Comparison of ENCODE assay signal across 30 cellular contexts in the genomic region with DNA sequence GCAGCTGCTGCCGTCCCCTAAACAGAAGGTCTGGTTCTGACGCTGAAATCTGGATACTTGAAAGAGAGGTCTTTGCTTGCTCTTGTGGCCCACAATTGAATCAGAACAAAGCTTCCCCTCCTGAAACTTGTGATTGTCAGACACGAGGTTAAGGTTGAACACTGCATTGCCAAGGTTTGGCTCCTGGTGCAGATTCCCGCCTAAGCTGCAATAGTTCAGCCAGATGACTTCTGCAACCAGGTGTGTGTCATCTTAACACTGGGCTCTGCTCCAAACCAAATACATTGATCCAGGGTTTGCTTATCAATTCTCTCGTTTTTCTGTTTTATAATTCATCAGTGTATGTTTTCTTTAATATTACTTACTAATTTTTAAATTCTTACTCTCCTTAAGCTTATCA. TPM values are rescaled to one million over a fixed set of nuclear protein-coding genes. Genes with fewer than 3 reads are reported as not detected.
"Had no signal": no experiment of that assay in that cellular context is flagged by ENCODE, and none has a peak within 500 bp of the region (broad histone marks: within the 10 kb centered on the region; RNA-seq: fewer than 3 reads in every experiment).

No MANE protein-coding gene starts in this region.

- H3K27ac ChIP-seq: adrenal gland, body of pancreas, esophagus muscularis mucosa, foreskin keratinocyte, gastrocnemius medialis, heart left ventricle had no signal

- ATAC-seq: activated CD4-positive, alpha-beta T cell treated with anti-CD3 and anti-CD28 coated beads for 36 hours; activated CD8-positive, alpha-beta T cell treated with anti-CD3 and anti-CD28 coated beads for 36 hours; activated naive CD8-positive, alpha-beta T cell treated with anti-CD3 and anti-CD28 coated beads, Interleukin-2, amount 50 U/mL, for 24 hours; activated T-cell treated with anti-CD3 and anti-CD28 coated beads, Interleukin-2, amount 50 U/mL, for 4 hours; activated T-helper 17 cell treated with anti-CD3 and anti-CD28 coated beads, Interleukin-2, amount 50 U/mL, for 72 hours; body of pancreas; effector memory CD8-positive, alpha-beta T cell; foreskin keratinocyte; gastrocnemius medialis; heart left ventricle had no signal

- H3K9me3 ChIP-seq: adrenal gland, body of pancreas, esophagus muscularis mucosa, gastrocnemius medialis, heart left ventricle had no signal

- H3K4me3 ChIP-seq: adrenal gland, body of pancreas, esophagus muscularis mucosa, gastrocnemius medialis, heart left ventricle had no signal

- DNase-seq: activated CD4-positive, alpha-beta T cell treated with anti-CD3 and anti-CD28 coated beads for 36 hours; activated CD4-positive, alpha-beta T cell treated with anti-CD3 and anti-CD28 coated beads, Interleukin-2, amount 10 ng/mL, durations not matched to agents 7 days and 5 days; activated CD4-positive, alpha-beta T cell treated with anti-CD3 and anti-CD28 coated beads, Interleukin-2, amount 50 U/mL, for 48 hours; activated CD4-positive, CD25-positive, alpha-beta regulatory T cell; activated CD4-positive, CD25-positive, alpha-beta regulatory T cell treated with anti-CD3 and anti-CD28 coated beads, Interleukin-2, amount 50 U/mL, for 72 hours; activated CD8-positive, alpha-beta memory T cell treated with anti-CD3 and anti-CD28 coated beads for 24 hours; activated CD8-positive, alpha-beta T cell treated with anti-CD3 and anti-CD28 coated beads for 36 hours; activated effector memory CD4-positive, alpha-beta T cell treated with anti-CD3 and anti-CD28 coated beads, Interleukin-2, amount 50 U/mL, for 16 hours; activated naive CD4-positive, alpha-beta T cell treated with anti-CD3 and anti-CD28 coated beads for 36 hours; activated naive CD8-positive, alpha-beta T cell treated with anti-CD3 and anti-CD28 coated beads for 36 hours; activated naive CD8-positive, alpha-beta T cell treated with anti-CD3 and anti-CD28 coated beads, Interleukin-2, amount 50 U/mL, for 24 hours; activated T-cell treated with anti-CD3 and anti-CD28 coated beads, Interleukin-2, amount 50 U/mL, for 4 hours; adrenal gland; amygdala; aorta; body of pancreas; caudate nucleus; cortex of kidney; dermis blood vessel endothelial cell; effector CD4-positive, alpha-beta T cell; effector memory CD8-positive, alpha-beta T cell; erythroblast; foreskin keratinocyte; gastrocnemius medialis; glutamatergic neuron; heart left ventricle; T-helper 2 cell had no signal

- H3K36me3 ChIP-seq: adrenal gland, esophagus muscularis mucosa, gastrocnemius medialis, heart left ventricle had no signal

- H3K4me1 ChIP-seq: body of pancreas, esophagus muscularis mucosa, foreskin keratinocyte, gastrocnemius medialis had no signal

- H3K27me3 ChIP-seq: adrenal gland, body of pancreas, esophagus muscularis mucosa, foreskin keratinocyte, gastrocnemius medialis, heart left ventricle had no signal

RNA-seq across cellular contexts. Expression of gene GKN1, which starts 14.6 kb away (rescaled TPM):
- total RNA-seq: activated CD4-positive, alpha-beta T cell treated with anti-CD3 and anti-CD28 coated beads for 36 hours; activated CD4-positive, alpha-beta T cell treated with anti-CD3 and anti-CD28 coated beads, Interleukin-2, amount 10 ng/mL, durations not matched to agents 7 days and 5 days; activated CD8-positive, alpha-beta T cell treated with anti-CD3 and anti-CD28 coated beads for 36 hours; activated naive CD4-positive, alpha-beta T cell treated with anti-CD3 and anti-CD28 coated beads for 36 hours; activated naive CD8-positive, alpha-beta T cell treated with anti-CD3 and anti-CD28 coated beads for 36 hours; activated T-cell treated with anti-CD3 and anti-CD28 coated beads, Interleukin-2, amount 50 U/mL, for 4 hours; activated T-helper 17 cell treated with anti-CD3 and anti-CD28 coated beads, Interleukin-2, amount 50 U/mL, for 72 hours; aorta; body of pancreas; dermis blood vessel endothelial cell; esophagus muscularis mucosa; foreskin keratinocyte; gastrocnemius medialis; heart left ventricle had no signal
- polyA plus RNA-seq: heart left ventricle had no signal

RNA-seq across cellular contexts. Expression of gene GKN2, which starts 36.3 kb away (rescaled TPM):
- total RNA-seq: activated CD4-positive, alpha-beta T cell treated with anti-CD3 and anti-CD28 coated beads for 36 hours; activated CD4-positive, alpha-beta T cell treated with anti-CD3 and anti-CD28 coated beads, Interleukin-2, amount 10 ng/mL, durations not matched to agents 7 days and 5 days; activated CD8-positive, alpha-beta T cell treated with anti-CD3 and anti-CD28 coated beads for 36 hours; activated naive CD4-positive, alpha-beta T cell treated with anti-CD3 and anti-CD28 coated beads for 36 hours; activated naive CD8-positive, alpha-beta T cell treated with anti-CD3 and anti-CD28 coated beads for 36 hours; activated T-cell treated with anti-CD3 and anti-CD28 coated beads, Interleukin-2, amount 50 U/mL, for 4 hours; activated T-helper 17 cell treated with anti-CD3 and anti-CD28 coated beads, Interleukin-2, amount 50 U/mL, for 72 hours; aorta; body of pancreas; chondrocyte; dermis blood vessel endothelial cell; esophagus muscularis mucosa; foreskin keratinocyte; gastrocnemius medialis; heart left ventricle had no signal
- polyA plus RNA-seq: foreskin keratinocyte, heart left ventricle had no signal
